In genomic region chr7:150973571-150974451, GRCh38 we compare ENCODE assay signal across 1 cellular context.
TF ChIP-seq lines count a peak whose summit lies in the region.

No MANE protein-coding gene starts in this region.

TF ChIP-seq in HepG2, 621 proteins besides CTCF, POLR2A, EP300 and RAD21:
- TF ChIP-seq JDP2 (CRISPR knock-in tag; IDR thresholded peaks at IDR 0.05; ENCODE audit: borderline replicate concordance) (no peak), ZNF652 (CRISPR knock-in tag; IDR thresholded peaks at IDR 0.05; ENCODE audit: borderline replicate concordance, low read depth) (no peak), ZNF530 (CRISPR knock-in tag; IDR thresholded peaks at IDR 0.05; ENCODE audit: low read depth) (no peak), ZFP91 (CRISPR knock-in tag; IDR thresholded peaks at IDR 0.05; ENCODE audit: borderline replicate concordance) (no peak), ZNF234 (CRISPR knock-in tag; conservative IDR thresholded peaks at IDR 0.05) (no peak), ZNF570 (CRISPR knock-in tag; IDR thresholded peaks at IDR 0.05; ENCODE audit: borderline replicate concordance) (no peak), ZNF350 (CRISPR knock-in tag; IDR thresholded peaks at IDR 0.05; ENCODE audit: borderline replicate concordance, low read depth) (no peak)
- TF ChIP-seq, protein P1, sequence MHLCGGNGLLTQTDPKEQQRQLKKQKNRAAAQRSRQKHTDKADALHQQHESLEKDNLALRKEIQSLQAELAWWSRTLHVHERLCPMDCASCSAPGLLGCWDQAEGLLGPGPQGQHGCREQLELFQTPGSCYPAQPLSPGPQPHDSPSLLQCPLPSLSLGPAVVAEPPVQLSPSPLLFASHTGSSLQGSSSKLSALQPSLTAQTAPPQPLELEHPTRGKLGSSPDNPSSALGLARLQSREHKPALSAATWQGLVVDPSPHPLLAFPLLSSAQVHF (CRISPR knock-in tag; IDR thresholded peaks at IDR 0.05): no peak
